In genomic region chr3:149564079-149564478, GRCh38 we compare ENCODE assay signal across 25 cellular contexts.
DNase-seq lines count a peak whose midpoint lies in the region; ATAC-seq and TF ChIP-seq lines count a peak whose summit lies in the region.
"Had no signal": no experiment of that assay in that cellular context is flagged by ENCODE, and none has a peak within 500 bp of the region (broad histone marks: within the 10 kb centered on the region; RNA-seq: fewer than 3 reads in every experiment).

No MANE protein-coding gene starts in this region.

- H3K27me3 ChIP-seq in trophoblast cell (ENCODE audit: insufficient read depth, low read length): no peaks in the 10 kb centered on the region
- H3K27me3 ChIP-seq: brain microvascular endothelial cell, sigmoid colon had no signal

- H4K12ac ChIP-seq in trophoblast cell (ENCODE audit: low read depth, low read length): no peak overlapping the region

- no peaks in the 10 kb centered on the region for H3K9me3 ChIP-seq in trophoblast cell (ENCODE audit: insufficient read depth, low read depth, low read length)
- H3K9me3 ChIP-seq: sigmoid colon had no signal

- H3K4me1 ChIP-seq in trophoblast cell (ENCODE audit: control insufficient read depth in 1 of 2, insufficient read depth in 2 of 2, low read length in 2 of 2): peaks cover 9 to 12% of the 10 kb centered on the region in 2 experiments

- no peaks in the 10 kb centered on the region for H3K4me1 Mint-ChIP-seq in T-helper 2 cell treated with Interferon-gamma antibody and Interleukin-4, amounts not matched to agents 5 μg/mL and 100 μg/mL, for 36 hours (ENCODE audit: low read depth)
- H3K4me1 Mint-ChIP-seq: activated naive CD8-positive, alpha-beta T cell treated with anti-CD3 and anti-CD28 coated beads, Interleukin-2, amount 50 U/mL, for 24 hours had no signal

- no peak overlapping the region for H2BK12ac ChIP-seq in trophoblast cell (ENCODE audit: low read length)

- no peak overlapping the region for H2BK120ac ChIP-seq in trophoblast cell (ENCODE audit: insufficient read depth, low read length, poor library complexity)

- DNase-seq in ELR (ENCODE audit: low read depth) (peak; percentile 34), RPMI7951 (ENCODE audit: low read depth) (peak; percentile 92), fibroblast of the aortic adventitia (ENCODE audit: low read depth) (peak; percentile 38), trophoblast cell (peak; percentile 68 to 81), middle frontal gyrus (ENCODE audit: extremely low spot score, low spot score) (no peak), ACHN (no peak)
- no peak for DNase-seq in T-helper 2 cell treated with Interferon-gamma antibody and Interleukin-4, amounts not matched to agents 5 μg/mL and 100 μg/mL, for 36 hours (ENCODE audit: low spot score)
- DNase-seq: activated CD4-positive, alpha-beta T cell treated with anti-CD3 and anti-CD28 coated beads for 48 hours; activated gamma-delta T cell treated with Interleukin-2 at 50 U/mL for 16 hours; activated naive CD8-positive, alpha-beta T cell treated with anti-CD3 and anti-CD28 coated beads, Interleukin-2, amount 50 U/mL, for 24 hours; activated T-cell treated with anti-CD3 and anti-CD28 coated beads, Interleukin-2, amount 50 U/mL, for 4 hours; brain microvascular endothelial cell; DND-41; foreskin melanocyte; left colon; mammary epithelial cell; NCI-H1092; NCI-H1930; NCI-H2227 treated with DMSO at 0.1 percent for 48 hours; NCI-H774; sigmoid colon; stimulated activated naive CD4-positive, alpha-beta T cell treated with Interleukin-2 at 50 U/mL for 16 hours; T-helper 2 cell had no signal

- no peak overlapping the region for H2AFZ ChIP-seq in trophoblast cell (ENCODE audit: insufficient read depth, low read length, poor library complexity)

- in situ Hi-C loops in ACHN (cut with HindIII; ENCODE audit: low pct_ligation_motif_present, low pct_unique_long_range_greater_than_20kb, low sequenced_read_pairs): no loop called here

- H4K8ac ChIP-seq in trophoblast cell (ENCODE audit: low read depth, low read length): no peak overlapping the region

- H3K9ac ChIP-seq in trophoblast cell (ENCODE audit: low read length): no peak overlapping the region

- peaks cover 0 to 1% of the 10 kb centered on the region in 2 experiments for H3K36me3 ChIP-seq in trophoblast cell (ENCODE audit: control insufficient read depth in 1 of 2, insufficient read depth in 2 of 2, low read length in 2 of 2)
- H3K36me3 ChIP-seq: sigmoid colon had no signal

- H3K4me2 ChIP-seq in trophoblast cell (ENCODE audit: low read length): no peak overlapping the region

- H3K4ac ChIP-seq in trophoblast cell (ENCODE audit: low read depth, low read length): no peak overlapping the region

- no peaks in the 10 kb centered on the region for H3K79me1 ChIP-seq in trophoblast cell (ENCODE audit: low read length)

- H3K79me2 ChIP-seq in trophoblast cell (ENCODE audit: control insufficient read depth, insufficient read depth, low read length, poor library complexity): peaks cover 4% of the 10 kb centered on the region

- no peaks in the 10 kb centered on the region for H3K9me3 Mint-ChIP-seq in T-helper 2 cell treated with Interferon-gamma antibody and Interleukin-4, amounts not matched to agents 5 μg/mL and 100 μg/mL, for 36 hours
- H3K9me3 Mint-ChIP-seq: activated naive CD8-positive, alpha-beta T cell treated with anti-CD3 and anti-CD28 coated beads, Interleukin-2, amount 50 U/mL, for 24 hours; activated T-cell treated with anti-CD3 and anti-CD28 coated beads, Interleukin-2, amount 50 U/mL, for 4 hours had no signal

- no peak overlapping the region for H2BK5ac ChIP-seq in trophoblast cell (ENCODE audit: low read depth, low read length, poor library complexity)

- WGBS in trophoblast cell (ENCODE audit: extremely low coverage, insufficient coverage, insufficient read length): no CpG with 5 or more reads among the region's 2 CpGs

- no peak overlapping the region for H4K91ac ChIP-seq in trophoblast cell (ENCODE audit: low read depth, low read length)

- no peak for TF ChIP-seq CTCF in fibroblast of the aortic adventitia (IDR thresholded peaks at IDR 0.05; ENCODE audit: insufficient read depth, low read length)

- H3K27me3 Mint-ChIP-seq in T-helper 2 cell treated with Interferon-gamma antibody and Interleukin-4, amounts not matched to agents 5 μg/mL and 100 μg/mL, for 36 hours (ENCODE audit: low read depth): peaks cover 21% of the 10 kb centered on the region

- H3K36me3 Mint-ChIP-seq in T-helper 2 cell treated with Interferon-gamma antibody and Interleukin-4, amounts not matched to agents 5 μg/mL and 100 μg/mL, for 36 hours (ENCODE audit: low read depth): no peaks in the 10 kb centered on the region

- ATAC-seq in HG03469 (IDR thresholded peaks at IDR 0.05; ENCODE audit: unreplicated experiment): no peak
- ATAC-seq: activated naive CD8-positive, alpha-beta T cell treated with anti-CD3 and anti-CD28 coated beads, Interleukin-2, amount 50 U/mL, for 24 hours; activated T-cell treated with anti-CD3 and anti-CD28 coated beads, Interleukin-2, amount 50 U/mL, for 4 hours; left colon had no signal

- peak overlapping the region; percentile 52 for H3K18ac ChIP-seq in trophoblast cell (ENCODE audit: low read length)

- H3K14ac ChIP-seq in trophoblast cell (ENCODE audit: low read length): no peak overlapping the region

- no peak overlapping the region for H3K4me3 Mint-ChIP-seq in T-helper 2 cell treated with Interferon-gamma antibody and Interleukin-4, amounts not matched to agents 5 μg/mL and 100 μg/mL, for 36 hours
- H3K4me3 Mint-ChIP-seq: activated naive CD8-positive, alpha-beta T cell treated with anti-CD3 and anti-CD28 coated beads, Interleukin-2, amount 50 U/mL, for 24 hours; activated T-cell treated with anti-CD3 and anti-CD28 coated beads, Interleukin-2, amount 50 U/mL, for 4 hours had no signal

- H2AK5ac ChIP-seq in trophoblast cell (ENCODE audit: low read length): no peak overlapping the region

- no peak overlapping the region for H3K4me3 ChIP-seq in fibroblast of the aortic adventitia (ENCODE audit: low read depth, low read length)
- no peak overlapping the region for H3K4me3 ChIP-seq in trophoblast cell (ENCODE audit: low read depth, low read length)
- H3K4me3 ChIP-seq: sigmoid colon had no signal

- no peak overlapping the region for H3K27ac Mint-ChIP-seq in T-helper 2 cell treated with Interferon-gamma antibody and Interleukin-4, amounts not matched to agents 5 μg/mL and 100 μg/mL, for 36 hours
- H3K27ac Mint-ChIP-seq: activated naive CD8-positive, alpha-beta T cell treated with anti-CD3 and anti-CD28 coated beads, Interleukin-2, amount 50 U/mL, for 24 hours had no signal

- H3K27ac ChIP-seq in trophoblast cell (ENCODE audit: low read depth, low read length): peak overlapping the region; percentile 34
- H3K27ac ChIP-seq: brain microvascular endothelial cell, C4-2B had no signal

- H3K23ac ChIP-seq in trophoblast cell (ENCODE audit: low read length): no peak overlapping the region

Comparison
In these comparisons a context has a peak if more than half of its experiments do, and no peak if none do; other contexts are left out.
1. DNase-seq: peak in ELR (single experiment), RPMI7951 (single experiment), fibroblast of the aortic adventitia (single experiment) and trophoblast cell (2 of 2); none in T-helper 2 cell treated with Interferon-gamma antibody and Interleukin-4, amounts not matched to agents 5 μg/mL and 100 μg/mL, for 36 hours (single experiment), middle frontal gyrus (single experiment) and ACHN (single experiment).